In genomic region chr16:57299719-57300386, GRCh38 we compare ENCODE assay signal across 8 cellular contexts. TPM values are rescaled to one million over a fixed set of nuclear protein-coding genes. Genes with fewer than 3 reads are reported as not detected.
DNase-seq lines count a peak whose midpoint lies in the region; ATAC-seq and TF ChIP-seq lines count a peak whose summit lies in the region.

No MANE protein-coding gene starts in this region.

- peak overlapping the region in 1 of 2 donors; percentile 8 for H3K9ac ChIP-seq in liver (ENCODE audit: low read depth in 1 of 2, low read length in 2 of 2)

- peak; percentile 12 to 53 for TF ChIP-seq RAD21 in liver (IDR thresholded peaks at IDR 0.05)

- H3K27ac ChIP-seq in liver (ENCODE audit: low read depth in 1 of 2, low read length in 2 of 2), result peak overlapping the region; percentile 63 to 72

- peak overlapping the region; percentile 23 to 39 (median 24) for H3K4me3 ChIP-seq in liver (ENCODE audit: low read depth in 1 of 3, low read length in 3 of 3)

- no peaks in the 10 kb centered on the region for H3K9me3 ChIP-seq in liver (ENCODE audit: control insufficient read depth in 4 of 4, low read length in 3 of 4)

- TF ChIP-seq CTCF in AG09319 (IDR thresholded peaks at IDR 0.05; ENCODE audit: low read depth, low read length) (no peak; the same call in 1 of the 2 replicates), liver (IDR thresholded peaks at IDR 0.05; ENCODE audit: low read depth, low read length, missing input control) (peak; percentile 37)

- TF ChIP-seq POLR2A in GM19193 (IDR thresholded peaks at IDR 0.05; ENCODE audit: extremely low read depth, insufficient read depth, insufficient read length), result peak; percentile 32

- ATAC-seq in HG03378 (IDR thresholded peaks at IDR 0.05; ENCODE audit: unreplicated experiment), result peak; percentile 43

- H3K36me3 ChIP-seq in liver (ENCODE audit: control insufficient read depth in 4 of 4, insufficient read depth in 3 of 4, low read depth in 1 of 4, low read length in 3 of 4), result no peaks in the 10 kb centered on the region

- peaks cover 6 to 42% (median 27%) of the 10 kb centered on the region in 4 donors for H3K4me1 ChIP-seq in liver (ENCODE audit: control insufficient read depth in 4 of 4, insufficient read depth in 4 of 4, low read length in 3 of 4)

- DNase-seq in AG09319 (ENCODE audit: extremely low read depth, low read depth), result peak; percentile 93
- peak; percentile 93 for DNase-seq in NCI-H69 (lab: John Stamatoyannopoulos, UW)
- DNase-seq in activated CD4-positive, alpha-beta T cell treated with anti-CD3 and anti-CD28 coated beads, Interleukin-2, amount 50 U/mL, for 24 hours (ENCODE audit: low read depth in 1 of 2, low spot score in 1 of 2), result peak; percentile 73 to 86
- DNase-seq in dermis microvascular lymphatic vessel endothelial cell (ENCODE audit: low read depth in 2 of 2), result peak; percentile 88 to 89
- peak; percentile 79 for DNase-seq in stimulated activated CD4-positive, alpha-beta T cell treated with anti-CD3 and anti-CD28 coated beads, Interleukin-4, amount 100 ng/mL, for 1 hour

- 8% methylated on average over 35 of the region's 35 CpGs for WGBS in liver

- H3K27me3 ChIP-seq in liver (ENCODE audit: control insufficient read depth in 4 of 4, insufficient read depth in 4 of 4, low read length in 3 of 4), result no peaks in the 10 kb centered on the region

TF ChIP-seq in liver, 16 proteins besides CTCF, POLR2A, EP300 and RAD21:
- TF ChIP-seq HNF4G (IDR thresholded peaks at IDR 0.05), result peak; percentile 68
- peak; percentile 53 for TF ChIP-seq TAF1 (conservative IDR thresholded peaks at IDR 0.05)
- peak in 1 of 2 donors; percentile 41 for TF ChIP-seq RXRA (IDR thresholded peaks at IDR 0.05)
- no peak for TF ChIP-seq EGR1 (IDR thresholded peaks at IDR 0.05; ENCODE audit: low read depth in 2 of 2)
- TF ChIP-seq YY1 (IDR thresholded peaks at IDR 0.05), result no peak
- peak; percentile 53 for TF ChIP-seq MAX (IDR thresholded peaks at IDR 0.05)
- TF ChIP-seq FOXA2 (IDR thresholded peaks at IDR 0.05), result no peak
- peak; percentile 56 to 74 for TF ChIP-seq HNF4A (conservative IDR thresholded peaks at IDR 0.05)
- TF ChIP-seq ATF3 (IDR thresholded peaks at IDR 0.05), result peak; percentile 99
- peak; percentile 20 for TF ChIP-seq ZBTB33 (IDR thresholded peaks at IDR 0.05)
- no peak for TF ChIP-seq REST (IDR thresholded peaks at IDR 0.05)
- TF ChIP-seq JUND (IDR thresholded peaks at IDR 0.05), result no peak

RNA-seq across cellular contexts. Expression of gene PLLP, which starts 15.4 kb away (rescaled TPM):
- total RNA-seq in dermis microvascular lymphatic vessel endothelial cell (4.2 and 11.9 TPM in 2 replicates), liver (1 to 10 TPM; 1.4 to 2.7 TPM)
- 1 to 10 TPM; 2.6 to 5.2 TPM for polyA plus RNA-seq in liver

RNA-seq across cellular contexts. Expression of gene ARL2BP, which starts 54.8 kb away (rescaled TPM):
- total RNA-seq in dermis microvascular lymphatic vessel endothelial cell (50.2 and 61.0 TPM in 2 replicates), liver (10 to 100 TPM; 19.9 to 33.6 TPM)
- polyA plus RNA-seq in liver, result 10 to 100 TPM; 13.4 to 18.4 TPM

RNA-seq across cellular contexts. Expression of gene CCL22, which starts 58.7 kb away (rescaled TPM):
- total RNA-seq in dermis microvascular lymphatic vessel endothelial cell (not detected in 2 replicates), liver (under 1 TPM in 1 of 2 donors, not detected in 1; 0.09 TPM)
- under 1 TPM in 1 of 2 donors, not detected in 1; 0.02 TPM for polyA plus RNA-seq in liver

Comparison
In these comparisons a context has a peak if more than half of its experiments do, and no peak if none do; other contexts are left out.
1. Peak in every context shown above with its lines: DNase-seq, ATAC-seq, H3K4me3 ChIP-seq and H3K27ac ChIP-seq.